8 cellular contexts compared by ENCODE assay signal in the genomic region with DNA sequence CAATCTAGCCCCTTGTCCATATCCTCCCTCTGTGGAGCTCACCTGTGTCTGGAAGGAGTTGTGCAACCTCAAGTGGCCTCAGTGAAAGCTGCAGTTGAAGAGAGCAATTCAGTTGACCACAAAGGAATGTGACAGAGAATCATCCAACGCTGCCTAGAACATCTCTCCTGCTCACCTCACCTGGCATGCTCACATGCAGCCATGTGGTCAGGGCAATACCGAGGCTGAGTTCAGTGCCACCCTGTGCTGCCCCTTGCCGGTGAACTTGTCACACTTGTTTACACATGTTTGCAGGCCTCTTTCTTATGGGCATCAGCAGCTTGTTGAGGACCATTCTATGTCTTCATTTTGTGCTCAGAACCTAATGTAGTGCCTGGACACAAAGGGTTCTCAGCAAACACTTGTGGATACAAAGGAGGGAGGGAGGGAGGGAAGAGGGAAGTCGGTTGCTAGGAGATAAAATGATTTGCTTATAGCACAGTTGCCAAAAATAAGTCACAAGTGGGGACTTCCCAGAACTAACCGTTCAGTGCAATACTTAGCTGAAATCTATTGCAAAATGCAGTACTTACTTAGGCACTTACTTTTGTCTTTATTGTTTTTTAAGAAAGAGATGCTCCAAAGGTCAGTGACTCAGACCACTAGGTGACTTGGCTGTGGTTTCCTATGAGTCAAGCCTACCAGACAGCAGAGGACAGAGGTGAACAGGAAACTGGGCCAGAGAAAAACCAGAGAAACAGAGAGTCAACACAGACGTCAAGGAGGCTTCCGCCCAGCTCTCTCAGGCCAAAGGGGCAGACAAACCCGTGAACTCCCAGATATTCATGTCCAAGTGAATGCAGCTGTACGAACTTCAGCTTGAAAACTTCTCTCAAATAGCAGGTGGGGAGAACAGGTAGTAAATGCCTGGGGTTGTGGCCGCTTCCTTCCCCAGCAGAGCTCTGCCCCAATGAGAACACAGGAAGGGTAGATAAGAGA.
DNase-seq lines count a peak whose midpoint lies in the region; ATAC-seq and TF ChIP-seq lines count a peak whose summit lies in the region.

No MANE protein-coding gene starts in this region.

- DNase-seq in AG20443 (ENCODE audit: low spot score): peak; percentile 76
- peak; percentile 90 for DNase-seq in NCI-H2196 treated with DMSO at 0.1 percent for 48 hours (lab: John Stamatoyannopoulos, UW; ENCODE audit: unreplicated experiment)
- peak; percentile 58 to 92 (median 88) for DNase-seq in adrenal gland
- DNase-seq in inferior parietal cortex (ENCODE audit: extremely low spot score): peak; percentile 37
- peak; percentile 26 for DNase-seq in stimulated activated CD4-positive, alpha-beta T cell treated with anti-CD3 and anti-CD28 coated beads, Interleukin-4, amount 100 ng/mL, for 24 hours
- DNase-seq in stimulated activated naive CD4-positive, alpha-beta T cell (lab: John Stamatoyannopoulos, UW): no peak

- H3K27ac ChIP-seq in adrenal gland: peak overlapping the region in 4 of 5 donors; percentile 4 to 82 (median 67)

- no peak overlapping the region for H3K4me3 ChIP-seq in adrenal gland

- intact Hi-C loops in adrenal gland (cut with DNase I): no loop called here

- ATAC-seq in GM18519 (IDR thresholded peaks at IDR 0.05; ENCODE audit: low FRiP score, unreplicated experiment): peak; percentile 89
- peak; percentile 95 for ATAC-seq in HG02981 (IDR thresholded peaks at IDR 0.05; ENCODE audit: unreplicated experiment)

- no peaks in the 10 kb centered on the region for H3K36me3 ChIP-seq in adrenal gland (replicated peaks in 1 of 2)

- WGBS in adrenal gland, 4 donors: 21 to 35% (median 30%) methylated on average over 10 of the region's 10 CpGs

- peaks cover 9 to 25% of the 10 kb centered on the region in 2 donors for H3K4me1 ChIP-seq in adrenal gland (replicated peaks in 1 of 2)

- TF ChIP-seq CTCF in adrenal gland (IDR thresholded peaks at IDR 0.05): peak in 1 of 6 experiments; percentile 4

- TF ChIP-seq POLR2A in adrenal gland (IDR thresholded peaks at IDR 0.05): no peak

- H3K27me3 ChIP-seq in adrenal gland: no peaks in the 10 kb centered on the region

- H3K9me3 ChIP-seq in adrenal gland (replicated peaks in 1 of 3): no peaks in the 10 kb centered on the region

Comparison
In these comparisons a context has a peak if more than half of its experiments do, and no peak if none do; other contexts are left out.
1. DNase-seq: peak in AG20443 (single experiment), NCI-H2196 treated with DMSO at 0.1 percent for 48 hours (single experiment), adrenal gland (7 of 7), inferior parietal cortex (single experiment) and stimulated activated CD4-positive, alpha-beta T cell treated with anti-CD3 and anti-CD28 coated beads, Interleukin-4, amount 100 ng/mL, for 24 hours (single experiment); none in stimulated activated naive CD4-positive, alpha-beta T cell (0 of 6).